In genomic region chr17:30290696-30291570, GRCh38 we compare ENCODE assay signal across 8 cellular contexts. TPM values are rescaled to one million over a fixed set of nuclear protein-coding genes. Genes with fewer than 3 reads are reported as not detected.
A peak's percentile ranks its signal among the peaks of the same experiment; 100 is the strongest.
DNase-seq lines count a peak whose midpoint lies in the region; ATAC-seq, FAIRE-seq and TF ChIP-seq lines count a peak whose summit lies in the region.

No MANE protein-coding gene starts in this region.

- TF ChIP-seq POLR2A in A549 (IDR thresholded peaks at IDR 0.05; ENCODE audit: low read length): no peak

- peak; percentile 78 to 86 for ATAC-seq in A549
- ATAC-seq in GM18517 (IDR thresholded peaks at IDR 0.05; ENCODE audit: unreplicated experiment): no peak

- 5% methylated on average over 22 of the region's 22 CpGs for WGBS in A549 (ENCODE audit: missing lambda C conversion rate)
- WGBS in small intestine, 3 donors: 2 to 3% (median 2%) methylated on average over 22 of the region's 22 CpGs

- no peak for TF ChIP-seq RAD21 in A549 (conservative IDR thresholded peaks at IDR 0.05 in 1 of 2, IDR thresholded peaks at IDR 0.05 in 1 of 2)

- TF ChIP-seq CTCF in A549 (IDR thresholded peaks at IDR 0.05) (no peak), GM13976 (IDR thresholded peaks at IDR 0.05; ENCODE audit: borderline replicate concordance, control extremely low read depth, extremely low read depth, insufficient read depth, missing control alignments) (no peak), astrocyte of the cerebellum (IDR thresholded peaks at IDR 0.05; ENCODE audit: low read depth, low read length, missing control alignments) (no peak)

- POLR2A ChIA-PET in A549 (lab: Yijun Ruan, JAX): interaction anchor here (0.8 to 1.8 kb wide), 3 partner anchors 8 to 75 kb away, joined by 3 to 8 read pairs (median 4); no protein-coding TSS in a partner anchor

- H3K27ac ChIP-seq in A549: peak overlapping the region; percentile 82 to 92
- peak overlapping the region in 1 of 2 donors; percentile 67 for H3K27ac ChIP-seq in small intestine (ENCODE audit: low read depth in 1 of 2, low read length in 1 of 2)

- H3K27me3 ChIP-seq in small intestine (ENCODE audit: control insufficient read depth in 2 of 2, insufficient read depth in 2 of 2, low read length in 2 of 2): no peaks in the 10 kb centered on the region

- peak; percentile 23 for FAIRE-seq in A549 (lab: Jason Lieb, UNC)
- no peak for FAIRE-seq in small intestine (lab: Jason Lieb, UNC)

- H3K9me3 ChIP-seq in A549 (no peaks in the 10 kb centered on the region), iPS-18c (ENCODE audit: control insufficient read depth, insufficient read depth, low read length) (no peaks in the 10 kb centered on the region), small intestine (ENCODE audit: control insufficient read depth, low read depth) (no peaks in the 10 kb centered on the region)

- TF ChIP-seq EP300 in A549 (IDR thresholded peaks at IDR 0.05): no peak

- peaks cover 1 to 2% of the 10 kb centered on the region in 2 donors for H3K36me3 ChIP-seq in small intestine (ENCODE audit: control insufficient read depth in 2 of 2, insufficient read depth in 2 of 2, low read length in 2 of 2)

- CTCF ChIA-PET in A549 (lab: Yijun Ruan, JAX): interaction anchor here (0.8 to 2.3 kb wide), 8 partner anchors 11 to 198 kb away, joined by 3 to 16 read pairs (median 4); no protein-coding TSS in a partner anchor

- H3K4me3 ChIP-seq in A549: peak overlapping the region; percentile 80
- H3K4me3 ChIP-seq in astrocyte of the cerebellum (ENCODE audit: low read depth, low read length): peak overlapping the region; percentile 92
- H3K4me3 ChIP-seq in iPS-18c (ENCODE audit: insufficient read depth, low read depth, low read length): peak overlapping the region; percentile 88
- H3K4me3 ChIP-seq in small intestine (ENCODE audit: low read depth in 1 of 2, low read length in 2 of 2): peak overlapping the region; percentile 86 to 98

- in situ Hi-C loops in GM13976 (cut with MboI; ENCODE audit: low sequenced_read_pairs, unreplicated experiment): no loop called here
- in situ Hi-C loops in astrocyte of the cerebellum (cut with HindIII; ENCODE audit: low sequenced_read_pairs): no loop called here

- H3K4me2 ChIP-seq in A549: peak overlapping the region; percentile 85

- DNase-seq in A549 (ENCODE audit: low read depth in 1 of 2, low spot score in 1 of 2) (peak; percentile 60 to 74), GM13976 (ENCODE audit: low spot score) (peak; percentile 50), HK-2 (ENCODE audit: unreplicated experiment) (peak; percentile 56), SK-N-DZ (ENCODE audit: low spot score) (peak; percentile 52), astrocyte of the cerebellum (ENCODE audit: low read depth) (no peak), small intestine (peak; percentile 56)

- H3K4me1 ChIP-seq in A549 (peaks cover 10% of the 10 kb centered on the region), small intestine (ENCODE audit: control insufficient read depth in 2 of 2, insufficient read depth in 1 of 2, low read depth in 1 of 2, low read length in 1 of 2) (peaks cover 0 to 4% of the 10 kb centered on the region in 2 donors)

TF ChIP-seq in A549, 52 proteins besides CTCF, POLR2A, EP300 and RAD21:
- no peak for TF ChIP-seq SMC3 (IDR thresholded peaks at IDR 0.05)
- TF ChIP-seq MAX (IDR thresholded peaks at IDR 0.05): peak; percentile 92
- peak; percentile 81; the same call in 1 of the 2 replicates for TF ChIP-seq E2F6 (IDR thresholded peaks at IDR 0.05; ENCODE audit: borderline replicate concordance, low read depth)
TF ChIP-seq in A549: peak in this region for 2.

RNA-seq across cellular contexts. Expression of gene BLMH, which starts 0.8 kb away (rescaled TPM):
- polyA plus RNA-seq in A549 (2011; rRNA removed): 36.4 and 38.5 TPM in 2 replicates
- polyA plus RNA-seq in A549 (2012; cell fraction: cytosol; rRNA removed): 23.5 and 25.1 TPM in 2 replicates
- polyA plus RNA-seq in A549 (2012; cell fraction: nucleus; rRNA removed): 34.7 and 44.2 TPM in 2 replicates
- 61.5 to 66.4 TPM (median 62.7 TPM) in 3 replicates for polyA plus RNA-seq in A549 (2017; fragmentation: RNase III; extraction: RNeasy Plus Mini Kit Qiagen cat#74134 plus additional on column Dnase treatment)
- polyA minus RNA-seq in A549 (2011; rRNA and poly(A)+ RNA removed): 21.5 and 33.7 TPM in 2 replicates
- polyA plus RNA-seq in SK-N-DZ (2014; cell fraction: cytosol; rRNA removed): 85.9 and 99.4 TPM in 2 replicates
- polyA plus RNA-seq in SK-N-DZ (2014; cell fraction: nucleus; rRNA removed): 44.4 and 62.3 TPM in 2 replicates
- 10 to 100 TPM in 2 of 3 donors, 1 to 10 TPM in 1; 8.3 to 19.5 (median 10.5) TPM for polyA plus RNA-seq in small intestine

RNA-seq across cellular contexts. Expression of gene TMIGD1, which starts 42.9 kb away (rescaled TPM):
- polyA plus RNA-seq in A549 (2011; rRNA removed) (not detected in 2 replicates), A549 (2017; fragmentation: RNase III; extraction: RNeasy Plus Mini Kit Qiagen cat#74134 plus additional on column Dnase treatment) (not detected in 3 replicates), small intestine (1 to 10 TPM in 1 of 3 donors, under 1 TPM in 2; 0.13 to 1.8 (median 0.54) TPM)
- polyA plus RNA-seq in A549 (2012; cell fraction: cytosol; rRNA removed): not detected in 2 replicates
- polyA plus RNA-seq in A549 (2012; cell fraction: nucleus; rRNA removed): not detected in 2 replicates
- not detected in 2 replicates for polyA minus RNA-seq in A549 (2011; rRNA and poly(A)+ RNA removed)
- not detected in 2 replicates for polyA plus RNA-seq in SK-N-DZ (2014; cell fraction: cytosol; rRNA removed)
- not detected in 2 replicates for polyA plus RNA-seq in SK-N-DZ (2014; cell fraction: nucleus; rRNA removed)

RNA-seq across cellular contexts. Expression of gene SLC6A4, which starts 55.4 kb away (rescaled TPM):
- polyA plus RNA-seq in A549 (2011; rRNA removed) (0.07 and 0.12 TPM in 2 replicates), A549 (2017; fragmentation: RNase III; extraction: RNeasy Plus Mini Kit Qiagen cat#74134 plus additional on column Dnase treatment) (0.04 TPM in 1 of 3 replicates, not detected in the others), small intestine (1 to 10 TPM; 2.9 to 5.7 (median 3.6) TPM)
- polyA plus RNA-seq in A549 (2012; cell fraction: cytosol; rRNA removed): 0.03 and 0.05 TPM in 2 replicates
- polyA plus RNA-seq in A549 (2012; cell fraction: nucleus; rRNA removed): 0.05 and 0.06 TPM in 2 replicates
- polyA minus RNA-seq in A549 (2011; rRNA and poly(A)+ RNA removed): not detected in 2 replicates
- polyA plus RNA-seq in SK-N-DZ (2014; cell fraction: cytosol; rRNA removed): not detected in 2 replicates
- polyA plus RNA-seq in SK-N-DZ (2014; cell fraction: nucleus; rRNA removed): 0.05 TPM in 1 of 2 replicates, not detected in the other
